8 cellular contexts compared by ENCODE assay signal in the genomic region with DNA sequence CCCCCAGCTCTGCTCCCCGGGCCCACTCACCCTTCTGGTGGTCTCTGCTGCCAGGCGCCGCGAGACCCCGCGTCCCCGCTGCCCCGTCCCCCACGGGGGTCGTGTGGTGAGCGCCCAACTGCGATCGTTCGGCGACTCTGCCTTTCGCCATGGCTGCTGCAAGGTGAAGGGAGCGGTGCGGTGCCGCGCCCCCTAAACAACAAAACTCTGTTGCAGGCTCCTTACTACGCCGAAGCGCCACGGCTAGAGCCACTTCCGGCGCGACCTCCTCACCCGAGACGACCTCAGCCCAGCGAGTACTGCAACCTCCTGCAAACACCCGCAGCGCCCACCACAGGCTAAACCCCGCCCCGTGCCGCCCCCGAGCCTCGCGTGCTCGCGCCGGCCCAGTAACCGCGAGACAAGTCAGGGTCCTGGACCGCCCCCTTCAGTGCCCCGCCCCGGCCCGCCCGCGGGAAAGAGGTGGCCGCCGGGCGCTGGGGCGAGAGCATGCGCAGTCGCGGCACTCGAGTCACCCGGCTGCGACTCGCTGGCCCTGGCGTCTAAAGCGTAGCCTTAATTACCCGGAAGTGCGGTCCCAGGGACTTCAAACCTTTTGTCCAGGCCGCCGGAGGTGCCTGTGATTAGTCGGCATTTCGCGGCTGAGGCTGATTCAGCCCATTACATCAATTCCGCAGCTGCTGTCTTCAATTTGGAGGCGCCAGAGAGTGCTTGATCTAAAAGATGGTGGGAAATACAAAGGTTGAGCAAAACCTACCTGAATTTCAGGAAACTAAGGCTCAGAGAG. TPM values are rescaled to one million over a fixed set of nuclear protein-coding genes. Genes with fewer than 3 reads are reported as not detected.
DNase-seq lines count a peak whose midpoint lies in the region; ATAC-seq and TF ChIP-seq lines count a peak whose summit lies in the region.

A gene with protein sequence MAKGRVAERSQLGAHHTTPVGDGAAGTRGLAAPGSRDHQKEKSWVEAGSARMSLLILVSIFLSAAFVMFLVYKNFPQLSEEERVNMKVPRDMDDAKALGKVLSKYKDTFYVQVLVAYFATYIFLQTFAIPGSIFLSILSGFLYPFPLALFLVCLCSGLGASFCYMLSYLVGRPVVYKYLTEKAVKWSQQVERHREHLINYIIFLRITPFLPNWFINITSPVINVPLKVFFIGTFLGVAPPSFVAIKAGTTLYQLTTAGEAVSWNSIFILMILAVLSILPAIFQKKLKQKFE (minus strand): TSS at position 303 of the 787 bp plus-strand sequence. CDS start 152 bp downstream, at position 151.

- H3K4me3 Mint-ChIP-seq in CD8-positive, alpha-beta T cell: peak within 1 kb of the TSS; percentile 98

- POLR2A ChIA-PET in CD8-positive, alpha-beta T cell (lab: Charles Lee): interaction anchor here (0.7 to 5.1 kb wide), 9 partner anchors 34 to 259 kb away, joined by 3 to 50 read pairs (median 5); a partner anchor contains a TSS

- H3K9me3 ChIP-seq in CD8-positive, alpha-beta T cell (ENCODE audit: low read length): no peaks in the 10 kb centered on the region

- peaks cover 35% of the 10 kb centered on the region for H3K4me1 Mint-ChIP-seq in CD8-positive, alpha-beta T cell (ENCODE audit: low read depth)

- peak within 1 kb of the TSS; percentile 98 for H3K27ac Mint-ChIP-seq in CD8-positive, alpha-beta T cell

- H3K4me1 ChIP-seq in CD8-positive, alpha-beta T cell (ENCODE audit: insufficient read depth, low read length): peaks cover 29% of the 10 kb centered on the region

- H3K36me3 ChIP-seq in CD8-positive, alpha-beta T cell (ENCODE audit: insufficient read depth, low read length): no peaks in the 10 kb centered on the region

- H3K27me3 ChIP-seq in CD8-positive, alpha-beta T cell (ENCODE audit: insufficient read depth, low read length): no peaks in the 10 kb centered on the region

- H3K4me3 ChIP-seq in CD8-positive, alpha-beta T cell (ENCODE audit: low read depth, low read length): peak within 1 kb of the TSS; percentile 99

- peak; percentile 99 to 100 (median 100) for DNase-seq in CD8-positive, alpha-beta T cell
- DNase-seq in HS-27A (ENCODE audit: low read depth) (peak; percentile 97), NK-92 (lab: John Stamatoyannopoulos, UW; ENCODE audit: unreplicated experiment) (peak; percentile 95), medulla oblongata (ENCODE audit: extremely low spot score) (peak; percentile 98)
- peak; percentile 100 for DNase-seq in activated CD8-positive, alpha-beta memory T cell treated with anti-CD3 and anti-CD28 coated beads for 24 hours
- peak; percentile 98 for DNase-seq in effector CD8-positive, alpha-beta T cell (lab: John Stamatoyannopoulos, UW)
- peak; percentile 98 for DNase-seq in stimulated activated CD8-positive, alpha-beta memory T cell treated with anti-CD3 and anti-CD28 coated beads, Interleukin-12 subunit alpha, Interleukin-12 subunit beta, amount 100 ng/mL, for 1 hour (ENCODE audit: low read depth)

- intact Hi-C loops in CD8-positive, alpha-beta T cell (cut with DNase I, micrococcal nuclease): loop anchor here (1.0 to 10.0 kb wide), 15 partner anchors 34 to 988 kb away; a partner anchor contains a TSS

- ATAC-seq in CD8-positive, alpha-beta T cell: peak; percentile 96
- peak; percentile 99 for ATAC-seq in GM19467 (IDR thresholded peaks at IDR 0.05; ENCODE audit: unreplicated experiment)

- H3K9me3 Mint-ChIP-seq in CD8-positive, alpha-beta T cell: no peaks in the 10 kb centered on the region

- peaks cover 2% of the 10 kb centered on the region for H3K27me3 Mint-ChIP-seq in CD8-positive, alpha-beta T cell (ENCODE audit: low read depth)

- CTCF ChIA-PET in CD8-positive, alpha-beta T cell (lab: Charles Lee): interaction anchor here (0.5 to 1.1 kb wide), 5 partner anchors 13 to 121 kb away, joined by 3 to 5 read pairs (median 4); no protein-coding TSS in a partner anchor

- H3K27ac ChIP-seq in CD8-positive, alpha-beta T cell (ENCODE audit: low read depth, low read length): peak within 1 kb of the TSS; percentile 97

- TF ChIP-seq CTCF in CD8-positive, alpha-beta T cell (IDR thresholded peaks at IDR 0.05): no peak

- H3K36me3 Mint-ChIP-seq in CD8-positive, alpha-beta T cell: peaks cover 20% of the 10 kb centered on the region

RNA-seq across cellular contexts. Expression of the gene that starts here (rescaled TPM):
- total RNA-seq in CD8-positive, alpha-beta T cell: 10 to 100 TPM; 36.8 TPM

Comparison
In these comparisons a context has a peak if more than half of its experiments do, and no peak if none do; other contexts are left out.
1. Peak in every context shown above with its lines: DNase-seq, ATAC-seq, H3K4me3 ChIP-seq and H3K27ac ChIP-seq.